In genomic region chr5:83149671-83150070, GRCh38 we compare ENCODE assay signal across 21 cellular contexts.
DNase-seq lines count a peak whose midpoint lies in the region; ATAC-seq and TF ChIP-seq lines count a peak whose summit lies in the region.
"Had no signal": no experiment of that assay in that cellular context is flagged by ENCODE, and none has a peak within 500 bp of the region (broad histone marks: within the 10 kb centered on the region; RNA-seq: fewer than 3 reads in every experiment).

No MANE protein-coding gene starts in this region.

- H3K9ac ChIP-seq in mammary epithelial cell (ENCODE audit: insufficient read depth, low read length) = no peak overlapping the region
- H3K9ac ChIP-seq: parathyroid adenoma had no signal

- H3K36me3 ChIP-seq in mammary epithelial cell (ENCODE audit: insufficient read depth, low read length) = no peaks in the 10 kb centered on the region
- H3K36me3 ChIP-seq: spleen, thoracic aorta had no signal

- dilution Hi-C loops in mammary epithelial cell (cut with HindIII; ENCODE audit: low sequenced_read_pairs) = no loop called here

- CTCF ChIA-PET in MCF 10A (lab: Yijun Ruan, JAX) (interaction anchor here (0.6 kb wide), 2 partner anchors 33 to 326 kb away, joined by 3 read pairs; no protein-coding TSS in a partner anchor), mammary epithelial cell (lab: Charles Lee; ENCODE audit: low non-redundant PET) (no interaction called here)
- CTCF ChIA-PET in CD4-positive, alpha-beta T cell (lab: Charles Lee) = interaction anchor here (1.0 kb wide), 1 partner anchor 34 kb away, joined by 3 read pairs; no protein-coding TSS in a partner anchor

- intact Hi-C loops in MCF 10A (cut with micrococcal nuclease) = no loop called here
- intact Hi-C loops in mammary epithelial cell (cut with micrococcal nuclease) = no loop called here
- intact Hi-C loops in CD4-positive, alpha-beta T cell (cut with DNase I, micrococcal nuclease) = no loop called here

- H3K4me2 ChIP-seq in mammary epithelial cell (ENCODE audit: insufficient read depth, low read depth, low read length) = no peak overlapping the region

- no peak overlapping the region for H3K27ac ChIP-seq in mammary epithelial cell (ENCODE audit: insufficient read depth, low read depth, low read length)
- no peak overlapping the region for H3K27ac ChIP-seq in CD4-positive, alpha-beta T cell (ENCODE audit: low read depth, low read length)
- H3K27ac ChIP-seq: parathyroid adenoma, spleen, thoracic aorta had no signal

- H3K4me3 Mint-ChIP-seq in MCF 10A (ENCODE audit: unreplicated experiment) = no peak overlapping the region
- H3K4me3 Mint-ChIP-seq in CD4-positive, alpha-beta T cell = no peak overlapping the region
- H3K4me3 Mint-ChIP-seq: activated CD4-positive, alpha-beta memory T cell treated with anti-CD3 and anti-CD28 coated beads, Interleukin-2, amount 10 ng/mL, durations not matched to agents 7 days and 5 days; brain; IgD-negative memory B cell had no signal

- no peaks in the 10 kb centered on the region for H3K27me3 ChIP-seq in mammary epithelial cell (ENCODE audit: insufficient read depth, low read length)
- H3K27me3 ChIP-seq in CD4-positive, alpha-beta T cell (ENCODE audit: control insufficient read depth, insufficient read depth, low read length) = no peaks in the 10 kb centered on the region
- H3K27me3 ChIP-seq: spleen had no signal

- H3K4me3 ChIP-seq in mammary epithelial cell (replicated peaks in 1 of 3; ENCODE audit: insufficient read depth in 1 of 3, low read depth in 2 of 3, low read length in 3 of 3) (no peak overlapping the region), astrocyte of the cerebellum (ENCODE audit: low read depth, low read length) (no peak overlapping the region)
- H3K4me3 ChIP-seq: spleen, thoracic aorta had no signal

- POLR2A ChIA-PET in MCF 10A (lab: Yijun Ruan, JAX) = interaction anchor here (1.2 to 1.6 kb wide), 2 partner anchors 10 to 73 kb away, joined by 3 to 5 read pairs; partner anchors contain the start of genes TMEM167A and XRCC4
- POLR2A ChIA-PET in CD4-positive, alpha-beta T cell (lab: Charles Lee) = no interaction called here

- H4K20me1 ChIP-seq in mammary epithelial cell (ENCODE audit: insufficient read depth, low read length) = no peaks in the 10 kb centered on the region

- no peak overlapping the region for H2AFZ ChIP-seq in mammary epithelial cell (ENCODE audit: low read depth, low read length)
- H2AFZ ChIP-seq: parathyroid adenoma had no signal

- BruUV-seq in MCF 10A (replicated peaks; lab: Mats Ljungman, UMichigan) = no TSS peak
- BruUV-seq in mammary epithelial cell (replicated peaks; lab: Mats Ljungman, UMichigan) = no TSS peak

- H3K27ac Mint-ChIP-seq in MCF 10A (ENCODE audit: low read depth, unreplicated experiment) = no peak overlapping the region
- H3K27ac Mint-ChIP-seq in CD4-positive, alpha-beta T cell = no peak overlapping the region
- H3K27ac Mint-ChIP-seq: activated CD4-positive, alpha-beta memory T cell treated with anti-CD3 and anti-CD28 coated beads, Interleukin-2, amount 10 ng/mL, durations not matched to agents 7 days and 5 days; brain; IgD-negative memory B cell had no signal

- H3K79me2 ChIP-seq in mammary epithelial cell (ENCODE audit: insufficient read depth, low read length) = no peaks in the 10 kb centered on the region
- H3K79me2 ChIP-seq: parathyroid adenoma had no signal

- no peaks in the 10 kb centered on the region for H3K27me3 Mint-ChIP-seq in MCF 10A (ENCODE audit: insufficient read depth, unreplicated experiment)
- H3K27me3 Mint-ChIP-seq in CD4-positive, alpha-beta T cell = no peaks in the 10 kb centered on the region
- H3K27me3 Mint-ChIP-seq: activated CD4-positive, alpha-beta memory T cell treated with anti-CD3 and anti-CD28 coated beads, Interleukin-2, amount 10 ng/mL, durations not matched to agents 7 days and 5 days; brain; IgD-negative memory B cell had no signal

- peak; percentile 0 for DNase-seq in MCF 10A (ENCODE audit: unreplicated experiment)
- DNase-seq in mammary epithelial cell = no peak
- peak; percentile 43 for DNase-seq in astrocyte of the cerebellum (ENCODE audit: low read depth)
- peak; percentile 68 for DNase-seq in iris pigment epithelial cell (ENCODE audit: low read depth)
- no peak for DNase-seq in DMS153 (lab: John Stamatoyannopoulos, UW)
- no peak for DNase-seq in ecto neural progenitor cell (ENCODE audit: low spot score)
- DNase-seq in CD4-positive, alpha-beta T cell = no peak
- no peak for DNase-seq in NCI-H526 (lab: John Stamatoyannopoulos, UW)
- DNase-seq: activated CD4-positive, alpha-beta memory T cell treated with anti-CD3 and anti-CD28 coated beads, Interleukin-2, amount 10 ng/mL, durations not matched to agents 7 days and 5 days; activated naive CD4-positive, alpha-beta T cell treated with Interleukin-2 at 50 U/mL for 16 hours; activated T-cell treated with anti-CD3 and anti-CD28 coated beads, Interleukin-2, amount 50 U/mL, for 1 hour; DMS53; erythroblast; glutamatergic neuron; NCI-H2081; SHP77; spleen had no signal

- TF ChIP-seq CTCF in MCF 10A (IDR thresholded peaks at IDR 0.05; ENCODE audit: unreplicated experiment) (no peak), mammary epithelial cell (conservative IDR thresholded peaks at IDR 0.05 in 1 of 2, IDR thresholded peaks at IDR 0.05 in 1 of 2; ENCODE audit: extremely low read depth in 1 of 2, insufficient read depth in 1 of 2, low read depth in 1 of 2, low read length in 2 of 2) (no peak), astrocyte of the cerebellum (IDR thresholded peaks at IDR 0.05; ENCODE audit: low read depth, low read length, missing control alignments) (no peak)
- TF ChIP-seq CTCF in CD4-positive, alpha-beta T cell (IDR thresholded peaks at IDR 0.05) = no peak

- ATAC-seq in CD4-positive, alpha-beta T cell (ENCODE audit: poor library complexity) = no peak

- in situ Hi-C loops in mammary epithelial cell (cut with MboI; ENCODE audit: low sequenced_read_pairs in 2 of 2) (no loop called here), astrocyte of the cerebellum (cut with HindIII; ENCODE audit: low sequenced_read_pairs) (no loop called here)

- no peaks in the 10 kb centered on the region for H3K36me3 Mint-ChIP-seq in MCF 10A (ENCODE audit: insufficient read depth, unreplicated experiment)
- H3K36me3 Mint-ChIP-seq in CD4-positive, alpha-beta T cell (ENCODE audit: low read depth) = no peaks in the 10 kb centered on the region
- H3K36me3 Mint-ChIP-seq: brain had no signal

- peaks cover 5% of the 10 kb centered on the region for H3K4me1 ChIP-seq in mammary epithelial cell (ENCODE audit: insufficient read depth, low read length)
- H3K4me1 ChIP-seq: parathyroid adenoma, spleen had no signal

- H3K9me3 ChIP-seq in mammary epithelial cell (replicated peaks; ENCODE audit: insufficient read depth, low read length) = no peaks in the 10 kb centered on the region
- H3K9me3 ChIP-seq in CD4-positive, alpha-beta T cell (ENCODE audit: control insufficient read depth, low read length) = no peaks in the 10 kb centered on the region
- H3K9me3 ChIP-seq: spleen, thoracic aorta had no signal

- H3K4me1 Mint-ChIP-seq in MCF 10A (ENCODE audit: insufficient read depth, unreplicated experiment) = no peaks in the 10 kb centered on the region
- no peaks in the 10 kb centered on the region for H3K4me1 Mint-ChIP-seq in CD4-positive, alpha-beta T cell (ENCODE audit: low read depth)
- H3K4me1 Mint-ChIP-seq: IgD-negative memory B cell had no signal

- no peaks in the 10 kb centered on the region for H3K9me3 Mint-ChIP-seq in MCF 10A (ENCODE audit: unreplicated experiment)
- H3K9me3 Mint-ChIP-seq in CD4-positive, alpha-beta T cell = no peaks in the 10 kb centered on the region
- H3K9me3 Mint-ChIP-seq: activated CD4-positive, alpha-beta memory T cell treated with anti-CD3 and anti-CD28 coated beads, Interleukin-2, amount 10 ng/mL, durations not matched to agents 7 days and 5 days; IgD-negative memory B cell had no signal

Comparison
In these comparisons a context has a peak if more than half of its experiments do, and no peak if none do; other contexts are left out.
1. DNase-seq: peak in MCF 10A (single experiment), astrocyte of the cerebellum (single experiment) and iris pigment epithelial cell (single experiment); none in mammary epithelial cell (single experiment), DMS153 (single experiment), ecto neural progenitor cell (single experiment), CD4-positive, alpha-beta T cell (0 of 10) and NCI-H526 (0 of 2).